Comparison of ENCODE assay signal across 8 cellular contexts in the genomic region with DNA sequence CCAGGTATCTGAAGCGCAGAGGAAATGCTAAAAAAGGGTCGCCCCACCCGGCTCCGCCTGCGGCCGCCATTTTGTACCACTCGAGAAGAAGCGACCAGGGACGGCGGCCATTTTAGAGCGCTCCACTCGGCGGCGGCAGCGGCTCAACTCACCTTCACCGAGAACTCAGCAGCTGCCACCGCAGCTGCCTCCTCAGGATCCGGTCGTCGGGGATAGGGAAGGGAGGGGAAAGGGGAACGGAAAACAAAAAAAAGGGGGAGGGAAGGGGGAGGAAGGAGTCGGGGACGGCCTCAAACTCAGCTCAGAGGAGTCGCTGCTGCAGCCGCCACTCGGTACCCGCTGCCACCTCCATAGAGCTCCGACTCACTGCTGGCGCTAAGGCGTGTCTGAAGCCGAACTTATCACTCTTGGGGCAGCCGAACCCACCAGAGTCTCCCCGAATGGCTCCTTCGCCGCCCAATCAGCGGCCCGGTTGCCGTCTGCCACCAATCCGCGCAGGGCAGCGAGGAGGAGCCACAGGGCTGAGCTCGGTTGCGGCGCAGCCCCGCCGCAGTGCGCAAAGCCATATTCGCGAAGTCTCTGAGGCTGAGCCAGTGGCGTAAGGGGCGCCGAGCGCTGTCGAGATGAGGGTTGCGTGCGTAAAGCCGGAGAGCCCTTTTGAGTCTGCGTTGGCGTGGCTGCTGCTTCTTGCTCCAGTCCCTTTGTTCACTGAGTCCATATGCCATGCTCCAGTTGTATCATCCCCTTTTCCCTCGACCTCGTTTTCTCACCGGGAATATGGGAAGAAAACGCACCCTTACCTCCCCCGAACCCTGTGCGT. TPM values are rescaled to one million over a fixed set of nuclear protein-coding genes. Genes with fewer than 3 reads are reported as not detected.
A peak's percentile ranks its signal among the peaks of the same experiment; 100 is the strongest.
DNase-seq lines count a peak whose midpoint lies in the region; ATAC-seq and TF ChIP-seq lines count a peak whose summit lies in the region.

A gene (minus strand): TSS at position 374 of the 820 bp plus-strand sequence.

- WGBS in lung, 2 donors: 0 to 1% methylated on average over 64 to 65 of the region's 65 CpGs

- peak; percentile 90 for ATAC-seq in CD8-positive, alpha-beta T cell
- ATAC-seq in GM19467 (IDR thresholded peaks at IDR 0.05; ENCODE audit: unreplicated experiment): peak; percentile 96
- ATAC-seq in lung (ENCODE audit: insufficient read depth, low FRiP score): peak; percentile 97

- CTCF ChIA-PET in CD8-positive, alpha-beta T cell (lab: Charles Lee): interaction anchor here (0.6 to 2.3 kb wide), 9 partner anchors 13 to 1033 kb away, joined by 3 to 16 read pairs (median 4); a partner anchor contains a TSS

- TF ChIP-seq CTCF in CD8-positive, alpha-beta T cell (IDR thresholded peaks at IDR 0.05): no peak
- no peak for TF ChIP-seq CTCF in lung (IDR thresholded peaks at IDR 0.05; ENCODE audit: control extremely low read depth, extremely low read depth)

- H3K4me1 Mint-ChIP-seq in CD8-positive, alpha-beta T cell (ENCODE audit: low read depth): peaks cover 45% of the 10 kb centered on the region

- peaks cover 51% of the 10 kb centered on the region for H3K36me3 Mint-ChIP-seq in CD8-positive, alpha-beta T cell

- peak within 1 kb of the TSS; percentile 85 for H3K4me3 ChIP-seq in CD8-positive, alpha-beta T cell (ENCODE audit: low read depth, low read length)
- peak within 1 kb of the TSS; percentile 99 for H3K4me3 ChIP-seq in lung

- peak; percentile 95 to 99 (median 97) for DNase-seq in CD8-positive, alpha-beta T cell
- DNase-seq in HS-27A (ENCODE audit: low read depth): peak; percentile 96
- peak; percentile 75 for DNase-seq in NK-92 (lab: John Stamatoyannopoulos, UW; ENCODE audit: unreplicated experiment)
- DNase-seq in activated CD8-positive, alpha-beta memory T cell treated with anti-CD3 and anti-CD28 coated beads for 1 hour (ENCODE audit: extremely low read depth in 1 of 2, low read depth in 1 of 2): peak; percentile 94 to 95
- peak; percentile 96 for DNase-seq in effector CD4-positive, alpha-beta T cell
- peak; percentile 98 for DNase-seq in lung (ENCODE audit: low spot score)
- peak; percentile 92 to 96 (median 96) for DNase-seq in stimulated activated CD4-positive, alpha-beta T cell treated with anti-CD3 and anti-CD28 coated beads, TNF-alpha, amount 100 ng/mL, for 4 hours (ENCODE audit: low read depth in 3 of 3)

- no peaks in the 10 kb centered on the region for H3K9me3 Mint-ChIP-seq in CD8-positive, alpha-beta T cell

- H3K27ac Mint-ChIP-seq in CD8-positive, alpha-beta T cell: peak within 1 kb of the TSS; percentile 99

- H3K4me1 ChIP-seq in CD8-positive, alpha-beta T cell (ENCODE audit: insufficient read depth, low read length): peaks cover 47% of the 10 kb centered on the region
- peaks cover 2 to 22% of the 10 kb centered on the region in 2 donors for H3K4me1 ChIP-seq in lung (ENCODE audit: control insufficient read depth in 2 of 2, insufficient read depth in 2 of 2, low read length in 2 of 2)

- intact Hi-C loops in CD8-positive, alpha-beta T cell (cut with DNase I, micrococcal nuclease): loop anchor here (1.0 to 10.0 kb wide), 13 partner anchors 8 to 1416 kb away; a partner anchor contains a TSS

- POLR2A ChIA-PET in CD8-positive, alpha-beta T cell (lab: Charles Lee): interaction anchor here (0.6 to 5.3 kb wide), 54 partner anchors 8 to 1845 kb away, joined by 3 to 226 read pairs (median 5); a partner anchor contains a TSS

- H3K27ac ChIP-seq in CD8-positive, alpha-beta T cell (ENCODE audit: low read depth, low read length): peak within 1 kb of the TSS; percentile 92
- H3K27ac ChIP-seq in lung (ENCODE audit: low read depth in 1 of 2, low read length in 1 of 2): peak within 1 kb of the TSS; percentile 99

- peak within 1 kb of the TSS; percentile 97 for H3K4me3 Mint-ChIP-seq in CD8-positive, alpha-beta T cell

- peaks cover 33% of the 10 kb centered on the region for H3K36me3 ChIP-seq in CD8-positive, alpha-beta T cell (ENCODE audit: insufficient read depth, low read length)
- H3K36me3 ChIP-seq in lung (ENCODE audit: control insufficient read depth in 2 of 2, insufficient read depth in 2 of 2, low read length in 2 of 2): peaks cover 13 to 20% of the 10 kb centered on the region in 2 donors

- no peaks in the 10 kb centered on the region for H3K27me3 ChIP-seq in CD8-positive, alpha-beta T cell (ENCODE audit: insufficient read depth, low read length)
- no peaks in the 10 kb centered on the region for H3K27me3 ChIP-seq in lung (ENCODE audit: control insufficient read depth, insufficient read depth)

- no peaks in the 10 kb centered on the region for H3K27me3 Mint-ChIP-seq in CD8-positive, alpha-beta T cell (ENCODE audit: low read depth)

- H3K9me3 ChIP-seq in CD8-positive, alpha-beta T cell (ENCODE audit: low read length): no peaks in the 10 kb centered on the region
- no peaks in the 10 kb centered on the region for H3K9me3 ChIP-seq in lung (ENCODE audit: control insufficient read depth in 2 of 2, insufficient read depth in 1 of 2, low read length in 1 of 2)

RNA-seq across cellular contexts. Expression of the gene that starts here (rescaled TPM):
- total RNA-seq in CD8-positive, alpha-beta T cell: 1,000 to 10,000 TPM; 1,089 to 1,144 TPM
- 100 to 1,000 TPM; 750 to 932 TPM for total RNA-seq in lung
- polyA plus RNA-seq in lung: 100 to 1,000 TPM; 189 to 325 TPM

Comparison
In these comparisons a context has a peak if more than half of its experiments do, and no peak if none do; other contexts are left out.
1. Peak in every context shown above with its lines: DNase-seq, ATAC-seq, H3K4me3 ChIP-seq and H3K27ac ChIP-seq.